Comparison of ENCODE assay signal across 17 cellular contexts in the genomic region with DNA sequence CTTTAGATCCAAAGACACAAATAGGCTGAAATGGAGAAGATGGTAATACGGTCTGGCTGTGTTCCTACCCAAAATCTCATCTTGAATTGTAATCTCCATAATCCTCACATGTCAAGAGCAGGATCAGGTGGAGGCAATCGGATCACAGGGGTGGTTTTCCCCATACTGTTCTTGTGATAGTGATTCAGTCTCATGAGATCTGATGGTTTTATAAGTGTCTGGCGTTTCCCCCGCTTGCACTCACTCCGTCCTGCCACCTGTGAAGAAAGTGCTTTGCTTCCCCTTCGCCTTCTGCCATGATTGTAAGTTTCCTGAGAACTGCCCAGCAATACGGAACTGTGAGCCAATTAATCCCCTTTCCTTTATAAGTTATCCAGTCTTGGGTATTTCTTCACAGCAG.
"Had no signal": no experiment of that assay in that cellular context is flagged by ENCODE, and none has a peak within 500 bp of the region (broad histone marks: within the 10 kb centered on the region; RNA-seq: fewer than 3 reads in every experiment).

No MANE protein-coding gene starts in this region.

- DNase-seq: IMR-90, Kasumi-1, KG1, MM.1S, NCI-H1092 treated with DMSO at 0.1 percent for 48 hours, NCI-H1436, NCI-H1694, NCI-H187 treated with DMSO at 0.1 percent for 48 hours, NCI-H2029 treated with DMSO at 0.1 percent for 48 hours, NCI-H2171 treated with DMSO at 0.1 percent for 48 hours, NCI-H345, Right ventricle myocardium superior, RPMI8226, SIG-M5 had no signal

- H3K9me3 ChIP-seq: SJSA1 had no signal

- FAIRE-seq: RCC 7860 had no signal

- H3K36me3 ChIP-seq: SJSA1 had no signal

- H3K4me1 ChIP-seq: SJSA1 had no signal

- H3K4me3 ChIP-seq: SJSA1, SK-N-MC had no signal

- H3K27ac ChIP-seq: SJSA1, SK-N-MC had no signal

- H3K27me3 ChIP-seq: SJSA1 had no signal
